In the genomic region with DNA sequence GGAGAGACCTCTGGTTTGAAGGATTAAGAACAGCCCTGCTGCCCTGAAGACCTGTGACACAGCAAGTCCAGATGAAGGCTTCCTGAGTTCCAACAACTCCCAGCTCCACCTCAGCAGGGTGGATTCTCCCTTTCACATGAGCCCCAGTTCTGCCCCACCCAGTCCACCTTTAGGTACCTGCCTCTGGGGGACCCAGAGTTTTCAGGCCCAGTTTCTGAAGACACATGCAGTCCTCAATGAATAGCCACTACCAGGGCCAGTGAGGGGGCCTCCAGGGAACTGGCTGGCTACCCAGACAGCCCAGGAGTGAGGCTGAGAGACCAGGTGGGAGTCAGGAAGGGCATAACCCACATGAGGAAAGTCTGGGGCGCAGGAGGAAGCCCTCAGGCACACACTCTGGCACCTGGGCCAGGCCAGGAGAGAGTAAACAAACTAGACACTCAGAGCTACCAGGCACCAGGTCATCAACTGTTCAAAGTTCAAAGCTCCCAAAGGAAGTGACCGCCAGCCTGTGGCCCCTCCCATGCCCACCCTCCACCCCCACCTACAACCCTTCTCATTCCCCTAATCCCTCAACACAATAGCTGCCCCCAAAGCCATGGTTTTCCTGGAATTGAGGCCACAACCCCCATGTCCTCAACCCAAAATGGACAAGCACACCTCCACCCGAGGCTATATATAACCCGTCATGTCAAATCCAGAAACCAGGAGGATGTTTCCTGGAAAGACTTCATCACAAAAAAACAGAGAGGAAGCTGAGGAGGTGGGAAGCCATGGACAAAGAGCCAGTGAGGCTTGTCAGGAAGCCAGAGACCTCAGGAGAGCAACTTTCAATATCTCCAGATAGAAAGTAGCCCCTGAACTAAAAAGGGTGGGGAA, we compare ENCODE assay signal across 10 cellular contexts. TPM values are rescaled to one million over a fixed set of nuclear protein-coding genes. Genes with fewer than 3 reads are reported as not detected.
DNase-seq lines count a peak whose midpoint lies in the region; ATAC-seq and TF ChIP-seq lines count a peak whose summit lies in the region.
"Had no signal": no experiment of that assay in that cellular context is flagged by ENCODE, and none has a peak within 500 bp of the region (broad histone marks: within the 10 kb centered on the region; RNA-seq: fewer than 3 reads in every experiment).

No MANE protein-coding gene starts in this region.

- H3K4me3 ChIP-seq in astrocyte of the cerebellum (ENCODE audit: low read depth, low read length) (peak overlapping the region; percentile 66), right lobe of liver (peak overlapping the region; percentile 54 to 67 (median 61)), thymus (ENCODE audit: low read length) (no peak overlapping the region)

- POLR2A ChIA-PET in activated CD4-positive, alpha-beta T cell treated with anti-CD3 and anti-CD28 coated beads, Interleukin-2, amount 10 ng/mL, durations not matched to agents 7 days and 5 days (lab: Charles Lee), result no interaction called here

- H3K4me1 Mint-ChIP-seq in activated CD4-positive, alpha-beta T cell treated with anti-CD3 and anti-CD28 coated beads, Interleukin-2, amount 10 ng/mL, durations not matched to agents 7 days and 5 days, result peaks cover 36% of the 10 kb centered on the region

- in situ Hi-C loops in astrocyte of the cerebellum (cut with HindIII; ENCODE audit: low sequenced_read_pairs), result no loop called here

- TF ChIP-seq CTCF in astrocyte of the cerebellum (IDR thresholded peaks at IDR 0.05; ENCODE audit: low read depth, low read length, missing control alignments) (no peak), right lobe of liver (IDR thresholded peaks at IDR 0.05) (no peak)

- CTCF ChIA-PET in activated CD4-positive, alpha-beta T cell treated with anti-CD3 and anti-CD28 coated beads, Interleukin-2, amount 10 ng/mL, durations not matched to agents 7 days and 5 days (lab: Charles Lee), result interaction anchor here (0.9 to 5.7 kb wide), 9 partner anchors 12 to 61 kb away, joined by 3 to 99 read pairs (median 7); no protein-coding TSS in a partner anchor

- H3K27ac ChIP-seq in right lobe of liver, result peak overlapping the region; percentile 92 to 98 (median 93)
- H3K27ac ChIP-seq in thymus (ENCODE audit: low read depth), result peak overlapping the region; percentile 70

- H3K36me3 ChIP-seq in right lobe of liver (no peaks in the 10 kb centered on the region), thymus (ENCODE audit: control insufficient read depth, insufficient read depth) (no peaks in the 10 kb centered on the region)

- H3K4me1 ChIP-seq in right lobe of liver (peaks cover 0 to 18% (median 8%) of the 10 kb centered on the region in 4 donors), thymus (ENCODE audit: control insufficient read depth, insufficient read depth, low read length) (peaks cover 15% of the 10 kb centered on the region)

- no peaks in the 10 kb centered on the region for H3K27me3 ChIP-seq in right lobe of liver
- H3K27me3 ChIP-seq in thymus (ENCODE audit: control insufficient read depth, insufficient read depth), result no peaks in the 10 kb centered on the region

- no peak for DNase-seq in activated CD4-positive, alpha-beta T cell treated with anti-CD3 and anti-CD28 coated beads, Interleukin-2, amount 10 ng/mL, durations not matched to agents 7 days and 5 days
- no peak for DNase-seq in activated CD4-positive, alpha-beta T cell treated with anti-CD3 and anti-CD28 coated beads, Interleukin-2, amount 50 U/mL, for 4 hours
- DNase-seq in astrocyte of the cerebellum (ENCODE audit: low read depth), result no peak
- DNase-seq in right lobe of liver, result peak; percentile 76 to 89 (median 84)
- no peak for DNase-seq in NCI-H446 treated with DMSO at 0.1 percent for 48 hours (lab: John Stamatoyannopoulos, UW)
- DNase-seq in central memory CD4-positive, alpha-beta T cell, result no peak
- DNase-seq: activated CD8-positive, alpha-beta memory T cell treated with anti-CD3 and anti-CD28 coated beads, Interleukin-2, amount 50 U/mL, for 4 hours; stimulated activated CD4-positive, alpha-beta T cell treated with anti-CD3 and anti-CD28 coated beads, Interleukin-12 subunit alpha, Interleukin-12 subunit beta, amount 100 ng/mL, for 4 hours had no signal

- intact Hi-C loops in right lobe of liver (cut with DNase I), result no loop called here

- no peaks in the 10 kb centered on the region for H3K9me3 Mint-ChIP-seq in activated CD4-positive, alpha-beta T cell treated with anti-CD3 and anti-CD28 coated beads, Interleukin-2, amount 10 ng/mL, durations not matched to agents 7 days and 5 days

- H3K27me3 Mint-ChIP-seq in activated CD4-positive, alpha-beta T cell treated with anti-CD3 and anti-CD28 coated beads, Interleukin-2, amount 10 ng/mL, durations not matched to agents 7 days and 5 days, result peaks cover 9% of the 10 kb centered on the region

- WGBS in right lobe of liver (ENCODE audit: insufficient coverage, low coverage, low lambda C conversion rate, missing lambda C conversion rate), result 10% methylated on average over 3 of the region's 4 CpGs
- WGBS in thymus, result 82% methylated on average over 4 of the region's 4 CpGs

- H3K9me3 ChIP-seq in right lobe of liver, result no peaks in the 10 kb centered on the region
- H3K9me3 ChIP-seq in thymus (ENCODE audit: control insufficient read depth), result no peaks in the 10 kb centered on the region

- peak; percentile 78 for TF ChIP-seq POLR2A in right lobe of liver (IDR thresholded peaks at IDR 0.05)

- peak; percentile 50 to 63 (median 59) for ATAC-seq in right lobe of liver
- no peak for ATAC-seq in GM19397 (IDR thresholded peaks at IDR 0.05; ENCODE audit: unreplicated experiment)

- no peaks in the 10 kb centered on the region for H3K36me3 Mint-ChIP-seq in activated CD4-positive, alpha-beta T cell treated with anti-CD3 and anti-CD28 coated beads, Interleukin-2, amount 10 ng/mL, durations not matched to agents 7 days and 5 days (ENCODE audit: low read depth)

- peak overlapping the region; percentile 38 for H3K4me3 Mint-ChIP-seq in activated CD4-positive, alpha-beta T cell treated with anti-CD3 and anti-CD28 coated beads, Interleukin-2, amount 10 ng/mL, durations not matched to agents 7 days and 5 days

- peak overlapping the region; percentile 31 for H3K27ac Mint-ChIP-seq in activated CD4-positive, alpha-beta T cell treated with anti-CD3 and anti-CD28 coated beads, Interleukin-2, amount 10 ng/mL, durations not matched to agents 7 days and 5 days

RNA-seq across cellular contexts. Expression of gene MYO18A, which starts 2.1 kb away (rescaled TPM):
- 100 to 1,000 TPM in 1 of 2 experiments, 10 to 100 TPM in 1; 82.2 to 101 TPM for total RNA-seq in activated CD4-positive, alpha-beta T cell treated with anti-CD3 and anti-CD28 coated beads, Interleukin-2, amount 10 ng/mL, durations not matched to agents 7 days and 5 days
- total RNA-seq in right lobe of liver, result 10 to 100 TPM; 50.1 to 98.2 (median 81.8) TPM
- 52.8 TPM for polyA plus RNA-seq in thymus

Comparison
In these comparisons a context has a peak if more than half of its experiments do, and no peak if none do; other contexts are left out.
1. DNase-seq: peak in right lobe of liver (3 of 3); none in activated CD4-positive, alpha-beta T cell treated with anti-CD3 and anti-CD28 coated beads, Interleukin-2, amount 10 ng/mL, durations not matched to agents 7 days and 5 days (single experiment), activated CD4-positive, alpha-beta T cell treated with anti-CD3 and anti-CD28 coated beads, Interleukin-2, amount 50 U/mL, for 4 hours (0 of 2), astrocyte of the cerebellum (single experiment), NCI-H446 treated with DMSO at 0.1 percent for 48 hours (single experiment) and central memory CD4-positive, alpha-beta T cell (single experiment).